ENCODE assay signal across 16 cellular contexts in the genomic region with DNA sequence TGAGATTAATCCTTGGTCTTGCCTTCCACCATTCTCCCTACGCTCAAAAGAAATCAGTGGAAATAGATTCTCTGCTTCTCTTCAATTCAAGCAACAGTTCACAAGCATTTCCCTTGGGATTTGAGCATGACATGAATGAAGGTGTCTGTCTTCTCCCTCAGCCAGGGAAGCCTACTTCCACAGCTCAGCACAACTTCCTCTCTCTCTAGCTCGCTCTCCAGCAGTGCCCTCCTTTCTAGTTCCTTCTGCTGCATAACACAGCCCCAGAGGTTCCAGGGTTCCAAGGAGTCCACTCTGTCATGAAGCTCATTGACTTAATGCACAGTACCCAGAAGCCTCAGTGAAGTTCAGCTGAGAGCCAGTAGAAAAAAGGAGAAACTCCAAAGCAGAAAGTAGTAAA.
DNase-seq lines count a peak whose midpoint lies in the region; ATAC-seq, FAIRE-seq and TF ChIP-seq lines count a peak whose summit lies in the region.
"Had no signal": no experiment of that assay in that cellular context is flagged by ENCODE, and none has a peak within 500 bp of the region (broad histone marks: within the 10 kb centered on the region; RNA-seq: fewer than 3 reads in every experiment).

No MANE protein-coding gene starts in this region.

- H4K20me1 ChIP-seq in mammary epithelial cell (ENCODE audit: insufficient read depth, low read length) (no peaks in the 10 kb centered on the region), astrocyte (ENCODE audit: insufficient read depth, low read length) (no peaks in the 10 kb centered on the region)

- H3K27ac Mint-ChIP-seq in MCF 10A (ENCODE audit: low read depth, unreplicated experiment) (no peak overlapping the region), astrocyte (ENCODE audit: unreplicated experiment) (no peak overlapping the region)
- H3K27ac Mint-ChIP-seq: activated naive CD8-positive, alpha-beta T cell had no signal

- H3K9ac ChIP-seq in mammary epithelial cell (ENCODE audit: insufficient read depth, low read length) (no peak overlapping the region), astrocyte (ENCODE audit: low read length) (peak overlapping the region; percentile 41)

- peaks cover 27% of the 10 kb centered on the region for H3K36me3 ChIP-seq in mammary epithelial cell (ENCODE audit: insufficient read depth, low read length)
- H3K36me3 ChIP-seq in astrocyte (ENCODE audit: insufficient read depth, low read length), result peaks cover 41% of the 10 kb centered on the region
- no peaks in the 10 kb centered on the region for H3K36me3 ChIP-seq in lung (ENCODE audit: control insufficient read depth in 2 of 2, insufficient read depth in 2 of 2, low read length in 2 of 2)
- H3K36me3 ChIP-seq in vagina, result peaks cover 0 to 6% of the 10 kb centered on the region in 2 donors

- H3K27me3 ChIP-seq in mammary epithelial cell (ENCODE audit: insufficient read depth, low read length) (no peaks in the 10 kb centered on the region), astrocyte (ENCODE audit: insufficient read depth, low read length) (no peaks in the 10 kb centered on the region), lung (ENCODE audit: control insufficient read depth, insufficient read depth) (no peaks in the 10 kb centered on the region), vagina (no peaks in the 10 kb centered on the region)
- H3K27me3 ChIP-seq: foreskin keratinocyte, upper lobe of left lung had no signal

- H3K4me3 ChIP-seq in mammary epithelial cell (replicated peaks in 1 of 3; ENCODE audit: insufficient read depth in 1 of 3, low read depth in 2 of 3, low read length in 3 of 3) (no peak overlapping the region), astrocyte (ENCODE audit: insufficient read depth, low read depth, low read length) (no peak overlapping the region), lung (no peak overlapping the region), vagina (no peak overlapping the region)
- H3K4me3 ChIP-seq: upper lobe of left lung had no signal

- DNase-seq in mammary epithelial cell (no peak), MCF 10A (ENCODE audit: unreplicated experiment) (no peak), astrocyte (ENCODE audit: low read depth) (no peak), lung (ENCODE audit: low spot score) (no peak), vagina (ENCODE audit: extremely low spot score in 2 of 2) (no peak), GM19239 (ENCODE audit: insufficient read length, low spot score) (no peak), germinal center (ENCODE audit: low spot score) (no peak), NCI-H524 treated with DMSO at 0.1 percent for 48 hours (lab: John Stamatoyannopoulos, UW) (no peak)
- DNase-seq: cortex of kidney; DMS79; foreskin keratinocyte; stimulated activated CD4-positive, alpha-beta T cell treated with anti-CD3 and anti-CD28 coated beads, Interleukin-12 subunit alpha, Interleukin-12 subunit beta, amount 100 ng/mL, for 4 hours had no signal

- BruUV-seq in mammary epithelial cell (replicated peaks; lab: Mats Ljungman, UMichigan) (no TSS peak), MCF 10A (replicated peaks; lab: Mats Ljungman, UMichigan) (no TSS peak)

- H3K4me2 ChIP-seq in mammary epithelial cell (ENCODE audit: insufficient read depth, low read depth, low read length) (no peak overlapping the region), astrocyte (ENCODE audit: low read length) (no peak overlapping the region)

- H3K4me1 Mint-ChIP-seq in MCF 10A (ENCODE audit: insufficient read depth, unreplicated experiment) (no peaks in the 10 kb centered on the region), astrocyte (ENCODE audit: low read depth, unreplicated experiment) (peaks cover 4% of the 10 kb centered on the region)

- H3K4me3 Mint-ChIP-seq in MCF 10A (ENCODE audit: unreplicated experiment), result no peak overlapping the region
- H3K4me3 Mint-ChIP-seq in astrocyte (ENCODE audit: unreplicated experiment), result no peak overlapping the region
- H3K4me3 Mint-ChIP-seq: activated naive CD8-positive, alpha-beta T cell had no signal

- intact Hi-C loops in mammary epithelial cell (cut with micrococcal nuclease) (loop anchor here (2.0 kb wide), 1 partner anchor 312 kb away; no protein-coding TSS in a partner anchor), MCF 10A (cut with micrococcal nuclease) (loop anchor here (5.0 kb wide), 2 partner anchors 80 to 295 kb away; a partner anchor contains a TSS), vagina (cut with DNase I) (loop anchor here (2.0 kb wide), 1 partner anchor 312 kb away; no protein-coding TSS in a partner anchor)

- 75% methylated on average over 2 of the region's 2 CpGs for WGBS in mammary epithelial cell (ENCODE audit: low coverage, missing lambda C conversion rate)
- 47 to 51% methylated on average over 2 of the region's 2 CpGs for WGBS in lung, 2 donors

- peak; percentile 50 for FAIRE-seq in astrocyte (lab: Jason Lieb, UNC)
- FAIRE-seq in GM19239 (lab: Jason Lieb, UNC), result no peak
- FAIRE-seq: GM12891 had no signal

- H3K79me2 ChIP-seq in mammary epithelial cell (ENCODE audit: insufficient read depth, low read length), result peaks cover 3% of the 10 kb centered on the region
- H3K79me2 ChIP-seq in astrocyte (ENCODE audit: insufficient read depth, low read length), result peaks cover 11% of the 10 kb centered on the region

- H3K27ac ChIP-seq in mammary epithelial cell (ENCODE audit: insufficient read depth, low read depth, low read length) (peak overlapping the region; percentile 11), astrocyte (ENCODE audit: low read depth, low read length) (peak overlapping the region; percentile 38), lung (ENCODE audit: low read depth in 1 of 2, low read length in 1 of 2) (peak overlapping the region; percentile 4 to 14), vagina (peak overlapping the region; percentile 54)
- H3K27ac ChIP-seq: foreskin keratinocyte, RWPE1 had no signal

- POLR2A ChIA-PET in MCF 10A (lab: Yijun Ruan, JAX), result interaction anchor here (0.6 to 1.4 kb wide), 3 partner anchors 47 to 312 kb away, joined by 3 to 4 read pairs (median 3); no protein-coding TSS in a partner anchor

- H3K9me3 ChIP-seq in mammary epithelial cell (replicated peaks; ENCODE audit: insufficient read depth, low read length) (no peaks in the 10 kb centered on the region), astrocyte (ENCODE audit: insufficient read depth, low read depth, low read length) (no peaks in the 10 kb centered on the region), lung (ENCODE audit: control insufficient read depth in 2 of 2, insufficient read depth in 1 of 2, low read length in 1 of 2) (no peaks in the 10 kb centered on the region), vagina (no peaks in the 10 kb centered on the region)
- H3K9me3 ChIP-seq: upper lobe of left lung had no signal

- no peak for ATAC-seq in lung (ENCODE audit: insufficient read depth, low FRiP score)
- ATAC-seq: foreskin keratinocyte had no signal

- H3K4me1 ChIP-seq in mammary epithelial cell (ENCODE audit: insufficient read depth, low read length), result no peaks in the 10 kb centered on the region
- peaks cover 4% of the 10 kb centered on the region for H3K4me1 ChIP-seq in astrocyte (ENCODE audit: insufficient read depth, low read length)
- no peaks in the 10 kb centered on the region for H3K4me1 ChIP-seq in lung (ENCODE audit: control insufficient read depth in 2 of 2, insufficient read depth in 2 of 2, low read length in 2 of 2)
- H3K4me1 ChIP-seq in vagina, result no peaks in the 10 kb centered on the region
- H3K4me1 ChIP-seq: foreskin keratinocyte had no signal

- H3K27me3 Mint-ChIP-seq in MCF 10A (ENCODE audit: insufficient read depth, unreplicated experiment) (peaks cover 64% of the 10 kb centered on the region), astrocyte (ENCODE audit: low read depth, unreplicated experiment) (no peaks in the 10 kb centered on the region)
- H3K27me3 Mint-ChIP-seq: activated naive CD8-positive, alpha-beta T cell had no signal

- H2AFZ ChIP-seq in mammary epithelial cell (ENCODE audit: low read depth, low read length), result no peak overlapping the region
- H2AFZ ChIP-seq in astrocyte (ENCODE audit: low read depth, low read length), result no peak overlapping the region

- CTCF ChIA-PET in mammary epithelial cell (lab: Charles Lee; ENCODE audit: low non-redundant PET), result no interaction called here
- CTCF ChIA-PET in MCF 10A (lab: Yijun Ruan, JAX), result interaction anchor here (0.6 to 7.6 kb wide), 30 partner anchors 8 to 883 kb away, joined by 3 to 88 read pairs (median 5); no protein-coding TSS in a partner anchor

- H3K36me3 Mint-ChIP-seq in MCF 10A (ENCODE audit: insufficient read depth, unreplicated experiment), result peaks cover 65% of the 10 kb centered on the region
- H3K36me3 Mint-ChIP-seq in astrocyte (ENCODE audit: low read depth, unreplicated experiment), result peaks cover 4% of the 10 kb centered on the region
- H3K36me3 Mint-ChIP-seq: activated naive CD8-positive, alpha-beta T cell had no signal

- TF ChIP-seq POLR2A in vagina (IDR thresholded peaks at IDR 0.05), result no peak

- no peak for TF ChIP-seq CTCF in mammary epithelial cell (conservative IDR thresholded peaks at IDR 0.05 in 1 of 2, IDR thresholded peaks at IDR 0.05 in 1 of 2; ENCODE audit: extremely low read depth in 1 of 2, insufficient read depth in 1 of 2, low read depth in 1 of 2, low read length in 2 of 2)
- no peak for TF ChIP-seq CTCF in MCF 10A (IDR thresholded peaks at IDR 0.05; ENCODE audit: unreplicated experiment)
- no peak for TF ChIP-seq CTCF in astrocyte (IDR thresholded peaks at IDR 0.05; ENCODE audit: insufficient read depth, low read depth, low read length)
- TF ChIP-seq CTCF in lung (IDR thresholded peaks at IDR 0.05; ENCODE audit: control extremely low read depth, extremely low read depth), result no peak
- no peak for TF ChIP-seq CTCF in vagina (IDR thresholded peaks at IDR 0.05)

- in situ Hi-C loops in mammary epithelial cell (cut with MboI; ENCODE audit: low sequenced_read_pairs in 2 of 2), result no loop called here

- H3K9me3 Mint-ChIP-seq in MCF 10A (ENCODE audit: unreplicated experiment), result no peaks in the 10 kb centered on the region
- no peaks in the 10 kb centered on the region for H3K9me3 Mint-ChIP-seq in astrocyte (ENCODE audit: unreplicated experiment)

- dilution Hi-C loops in mammary epithelial cell (cut with HindIII; ENCODE audit: low sequenced_read_pairs), result no loop called here
